8 cellular contexts compared by ENCODE assay signal in genomic region chr2:219060821-219061791, GRCh38. TPM values are rescaled to one million over a fixed set of nuclear protein-coding genes. Genes with fewer than 3 reads are reported as not detected.
DNase-seq lines count a peak whose midpoint lies in the region; ATAC-seq and TF ChIP-seq lines count a peak whose summit lies in the region.

Gene IHH (minus strand): TSS chr2:219060921. CDS start chr2:219060467, 454 bp downstream.

- CTCF ChIA-PET in GM10248 (lab: Yijun Ruan, JAX): interaction anchor here (1.0 to 9.6 kb wide), 9 partner anchors 11 to 102 kb away, joined by 3 to 144 read pairs (median 5); partner anchors contain the start of gene CDK5R2

- H3K79me2 ChIP-seq in neural cell (replicated peaks; ENCODE audit: insufficient read depth, low read length): no peaks in the 10 kb centered on the region
- no peaks in the 10 kb centered on the region for H3K79me2 ChIP-seq in MM.1S (ENCODE audit: low read length)

- DNase-seq in COLO668 (lab: John Stamatoyannopoulos, UW; ENCODE audit: unreplicated experiment) (peak; percentile 67), LoVo (ENCODE audit: low spot score) (peak; percentile 67), MM.1S (no peak), GM10248 (ENCODE audit: extremely low spot score) (no peak), KG1 (lab: John Stamatoyannopoulos, UW) (no peak)

- no peak for TF ChIP-seq RAD21 in neural cell (conservative IDR thresholded peaks at IDR 0.05)

- WGBS in ectodermal cell, 2 experiments: 1 to 3% methylated on average over 75 to 76 of the region's 76 CpGs

- H3K9me3 ChIP-seq in ectodermal cell (ENCODE audit: control insufficient read depth, low read length): no peaks in the 10 kb centered on the region
- H3K9me3 ChIP-seq in neural cell (ENCODE audit: low read length): no peaks in the 10 kb centered on the region
- H3K9me3 ChIP-seq in MM.1S (replicated peaks; ENCODE audit: insufficient read depth, low read length): no peaks in the 10 kb centered on the region

- H3K4me2 ChIP-seq in neural cell (ENCODE audit: low read length) (no peak within 1 kb of the TSS), MM.1S (ENCODE audit: low read depth, low read length) (no peak within 1 kb of the TSS)

- no peaks in the 10 kb centered on the region for H3K36me3 ChIP-seq in ectodermal cell (ENCODE audit: control insufficient read depth, insufficient read depth, low read length)
- H3K36me3 ChIP-seq in neural cell (ENCODE audit: insufficient read depth, low read length): no peaks in the 10 kb centered on the region
- H3K36me3 ChIP-seq in MM.1S (replicated peaks; ENCODE audit: insufficient read depth, low read length): no peaks in the 10 kb centered on the region

- H3K9me2 ChIP-seq in neural cell (ENCODE audit: insufficient read depth, low read length): no peaks in the 10 kb centered on the region
- no peaks in the 10 kb centered on the region for H3K9me2 ChIP-seq in MM.1S (replicated peaks; ENCODE audit: insufficient read depth, low read length)

- H3K4me1 ChIP-seq in ectodermal cell (ENCODE audit: control insufficient read depth, insufficient read depth, low read length) (peaks cover 14% of the 10 kb centered on the region), MM.1S (ENCODE audit: low read length) (no peaks in the 10 kb centered on the region)

- TF ChIP-seq CTCF in neural cell (IDR thresholded peaks at IDR 0.05; ENCODE audit: poor library complexity, severe bottlenecking) (no peak), MM.1S (IDR thresholded peaks at IDR 0.05; ENCODE audit: low read length) (no peak), GM10248 (IDR thresholded peaks at IDR 0.05; ENCODE audit: control extremely low read depth, extremely low read depth, low read depth, missing control alignments) (no peak)

- H3K27me3 ChIP-seq in ectodermal cell (ENCODE audit: control insufficient read depth, insufficient read depth, low read length, poor library complexity, severe bottlenecking) (peaks cover 92% of the 10 kb centered on the region), neural cell (ENCODE audit: insufficient read depth, low read depth, low read length) (peaks cover 89% of the 10 kb centered on the region), MM.1S (replicated peaks; ENCODE audit: insufficient read depth, low read length) (peaks cover 53% of the 10 kb centered on the region)

- no peak within 1 kb of the TSS for H2AFZ ChIP-seq in neural cell (ENCODE audit: low read depth, low read length)
- no peak within 1 kb of the TSS for H2AFZ ChIP-seq in MM.1S (ENCODE audit: low read length)

- POLR2A ChIA-PET in GM10248 (lab: Yijun Ruan, JAX): no interaction called here

- no peak for ATAC-seq in HG03378 (IDR thresholded peaks at IDR 0.05; ENCODE audit: unreplicated experiment)

- H3K9ac ChIP-seq in neural cell (ENCODE audit: low read length) (no peak within 1 kb of the TSS), MM.1S (ENCODE audit: low read length) (no peak within 1 kb of the TSS)

- H3F3A ChIP-seq in neural cell (ENCODE audit: insufficient read depth, low read length, poor library complexity, severe bottlenecking): no peaks in the 10 kb centered on the region
- no peaks in the 10 kb centered on the region for H3F3A ChIP-seq in MM.1S (ENCODE audit: insufficient read depth, low read length)

- H3K4me3 ChIP-seq in ectodermal cell (ENCODE audit: insufficient read depth, low read depth, low read length) (peak within 1 kb of the TSS; percentile 12), neural cell (ENCODE audit: low read length) (peak within 1 kb of the TSS; percentile 43), MM.1S (ENCODE audit: low read length) (no peak within 1 kb of the TSS)

- no peak for TF ChIP-seq EP300 in neural cell (conservative IDR thresholded peaks at IDR 0.05; ENCODE audit: poor library complexity, severe bottlenecking)

- H4K20me1 ChIP-seq in neural cell (ENCODE audit: insufficient read depth): no peaks in the 10 kb centered on the region
- H4K20me1 ChIP-seq in MM.1S (ENCODE audit: insufficient read depth, low read length): no peaks in the 10 kb centered on the region

- H3K27ac ChIP-seq in ectodermal cell (ENCODE audit: insufficient read depth, low read depth, low read length, poor library complexity, severe bottlenecking) (no peak within 1 kb of the TSS), neural cell (ENCODE audit: low read length) (no peak within 1 kb of the TSS), MM.1S (ENCODE audit: low read length) (no peak within 1 kb of the TSS)

TF ChIP-seq in neural cell, 6 proteins besides CTCF, POLR2A, EP300 and RAD21:
- TF ChIP-seq EZH2 (IDR thresholded peaks at IDR 0.05; ENCODE audit: borderline replicate concordance, insufficient read depth, low read length, poor library complexity, severe bottlenecking) (peak; percentile 61), TAF1 (IDR thresholded peaks at IDR 0.05; ENCODE audit: low read depth) (no peak)

RNA-seq across cellular contexts. Expression of gene IHH, which starts in this region (rescaled TPM):
- polyA plus RNA-seq in ectodermal cell (2013, experiment 1 of 4): not detected
- 0.14 TPM for polyA plus RNA-seq in ectodermal cell (2013, experiment 2 of 4)
- not detected for polyA plus RNA-seq in ectodermal cell (2013, experiment 3 of 4)
- polyA plus RNA-seq in ectodermal cell (2013, experiment 4 of 4): not detected
- 0.36 TPM in 1 of 2 replicates, not detected in the other for polyA plus RNA-seq in neural cell
- not detected in 2 replicates for polyA minus RNA-seq in neural cell

Comparison
In these comparisons a context has a peak if more than half of its experiments do, and no peak if none do; other contexts are left out.
1. DNase-seq: peak in COLO668 (single experiment) and LoVo (single experiment); none in MM.1S (single experiment), GM10248 (single experiment) and KG1 (single experiment).